Comparison of ENCODE assay signal across 20 cellular contexts in the genomic region with DNA sequence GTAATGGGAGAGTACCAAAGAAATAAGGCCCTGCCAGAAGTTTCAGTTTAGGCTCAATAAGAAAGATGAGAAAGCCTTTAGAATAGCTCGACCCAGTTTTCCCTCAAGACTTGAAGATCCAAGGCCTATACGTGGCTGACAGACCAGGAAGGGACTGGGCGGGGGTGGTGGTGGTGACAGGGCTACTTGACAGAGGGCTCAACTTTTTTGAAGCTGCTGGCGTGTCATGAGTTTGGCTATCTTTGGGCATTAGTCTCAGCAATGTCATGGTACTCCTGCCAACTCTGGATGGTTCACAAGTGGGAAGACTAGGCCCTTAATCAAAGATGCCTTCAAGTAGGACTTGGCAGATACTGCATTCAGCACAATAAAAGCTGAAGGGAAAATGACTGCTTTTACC.
"Had no signal": no experiment of that assay in that cellular context is flagged by ENCODE, and none has a peak within 500 bp of the region (broad histone marks: within the 10 kb centered on the region; RNA-seq: fewer than 3 reads in every experiment).

No MANE protein-coding gene starts in this region.

- H3K4me3 ChIP-seq: SJCRH30 had no signal

- ATAC-seq: Panc1, PC-3, SK-N-SH treated with all-trans-retinoic acid at 6 μM for 48 hours had no signal

- DNase-seq: KBM-7; MV-4-11; NCI-H1048; NCI-H1105; NCI-H1417; NCI-H1436 treated with DMSO at 0.1 percent for 48 hours; NCI-H1694; NCI-H187 treated with DMSO at 0.1 percent for 48 hours; NCI-H2029 treated with DMSO at 0.1 percent for 48 hours; NCI-H2171 treated with DMSO at 0.1 percent for 48 hours; NCI-H345; NCI-H526 treated with DMSO at 0.1 percent for 48 hours; NCI-H748 treated with DMSO at 0.1 percent for 48 hours; NK-92 treated with Interleukin-12 subunit alpha and Interleukin-12 subunit beta, amount 100 ng/mL, for 24 hours; PC-3; SHP77 treated with DMSO at 0.1 percent for 48 hours; SJCRH30 had no signal

- H3K27me3 ChIP-seq: SJCRH30 had no signal

- H3K9me3 ChIP-seq: SJCRH30 had no signal

- H3K36me3 ChIP-seq: SJCRH30 had no signal

- H3K27ac ChIP-seq: RWPE1, SJCRH30 had no signal
